In the genomic region with DNA sequence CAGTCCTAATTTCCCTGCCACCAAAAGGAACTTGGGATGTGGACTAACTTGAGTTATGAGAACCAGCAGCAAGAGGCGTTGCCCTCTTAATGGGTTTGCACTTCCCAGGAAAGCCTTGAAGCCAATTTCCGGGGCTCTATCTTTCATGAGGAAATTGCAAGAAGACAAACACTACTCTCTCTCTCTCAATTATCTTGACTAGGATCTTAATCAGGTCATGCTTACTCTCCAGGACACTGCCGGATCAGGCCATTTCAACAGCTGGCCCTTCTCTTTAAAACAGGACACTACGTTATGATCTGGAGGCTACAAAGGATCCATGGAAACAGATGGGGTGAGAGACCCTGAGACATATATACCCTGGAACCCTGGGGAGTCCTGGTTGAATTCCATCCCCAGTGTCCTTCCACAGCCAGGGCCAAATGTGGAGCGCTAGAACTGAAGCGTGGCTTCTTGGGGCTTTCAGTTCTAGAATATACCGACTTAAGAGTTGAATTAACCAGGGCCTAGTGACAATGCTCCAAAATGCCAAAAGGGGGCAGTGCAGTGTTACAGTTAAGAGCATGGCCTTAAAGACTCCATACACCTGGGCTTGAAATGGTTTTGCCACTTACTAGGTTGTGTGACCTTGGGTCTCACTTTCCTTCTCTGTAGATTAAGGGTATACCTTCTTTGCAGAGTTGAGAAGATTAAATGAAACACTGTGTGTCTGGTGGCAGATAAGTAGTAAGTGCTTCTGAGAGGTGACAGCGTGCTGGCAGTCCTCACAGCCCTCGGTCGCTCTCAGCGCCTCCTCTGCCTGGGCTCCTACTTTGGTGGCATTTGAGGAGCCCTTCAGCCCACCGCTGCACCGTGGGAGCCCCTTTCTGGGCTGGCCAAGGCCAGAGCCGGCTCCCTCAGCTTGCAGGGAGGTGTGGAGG, we compare ENCODE assay signal across 8 cellular contexts. TPM values are rescaled to one million over a fixed set of nuclear protein-coding genes. Genes with fewer than 3 reads are reported as not detected.
DNase-seq lines count a peak whose midpoint lies in the region; ATAC-seq and TF ChIP-seq lines count a peak whose summit lies in the region.

No MANE protein-coding gene starts in this region.

- H3K27ac ChIP-seq in HEK293 (ENCODE audit: extremely low read depth, low read depth, low read length): no peak overlapping the region

- H3K36me3 ChIP-seq in HEK293 (ENCODE audit: control insufficient read depth in 2 of 2, insufficient read depth in 1 of 2, low read length in 2 of 2): peaks cover 0 to 17% of the 10 kb centered on the region in 2 experiments; a peak in 2 of 3 replicates

- no peak overlapping the region for H3K4me3 ChIP-seq in HEK293 (ENCODE audit: low read depth, low read length)

- CTCF ChIA-PET in HEK293 (lab: Yijun Ruan, JAX): interaction anchor here (0.8 to 4.9 kb wide), 17 partner anchors 8 to 166 kb away, joined by 3 to 30 read pairs (median 7); no protein-coding TSS in a partner anchor

- TF ChIP-seq CTCF in HEK293 (tag by site-specific recombination; IDR thresholded peaks at IDR 0.05): 0 out of 2 replicates have a peak, but pooled peaks have one; percentile 14

- ATAC-seq in GM19467 (IDR thresholded peaks at IDR 0.05; ENCODE audit: unreplicated experiment): no peak

- POLR2A ChIA-PET in HEK293 (lab: Yijun Ruan, JAX): no interaction called here

- H3K9me3 ChIP-seq in HEK293 (ENCODE audit: control insufficient read depth, insufficient read depth, low read depth, low read length): no peaks in the 10 kb centered on the region

- peak; percentile 64 for DNase-seq in COLO829 (ENCODE audit: low spot score)
- DNase-seq in NCI-H345 (lab: John Stamatoyannopoulos, UW): peak; percentile 70
- peak; percentile 74 for DNase-seq in activated CD4-positive, alpha-beta T cell treated with anti-CD3 and anti-CD28 coated beads for 48 hours
- peak; percentile 57 for DNase-seq in ecto neural progenitor cell (ENCODE audit: low spot score)
- peak; percentile 89 to 90 for DNase-seq in lung microvascular endothelial cell (ENCODE audit: low read depth in 2 of 2)
- peak; percentile 30 to 60 for DNase-seq in stimulated activated CD8-positive, alpha-beta memory T cell treated with anti-CD3 and anti-CD28 coated beads, Interleukin-7, amount 100 ng/mL, for 4 hours (ENCODE audit: low read depth in 2 of 2)

- no peaks in the 10 kb centered on the region for H3K4me1 ChIP-seq in HEK293 (ENCODE audit: control insufficient read depth, insufficient read depth, low read length)

TF ChIP-seq in HEK293, 187 proteins besides CTCF, POLR2A, EP300 and RAD21:
- TF ChIP-seq ZNF292 (tag by site-specific recombination; IDR thresholded peaks at IDR 0.05; ENCODE audit: borderline replicate concordance, low read depth): no peak
- peak; percentile 64 for TF ChIP-seq ZNF654 (tag by site-specific recombination; IDR thresholded peaks at IDR 0.05; ENCODE audit: low read depth)
- TF ChIP-seq TRIM28 (IDR thresholded peaks at IDR 0.05; ENCODE audit: borderline replicate concordance, low read length): no peak
- TF ChIP-seq WT1 (tag by site-specific recombination; IDR thresholded peaks at IDR 0.05): no peak
- TF ChIP-seq ZNF777 (tag by site-specific recombination; IDR thresholded peaks at IDR 0.05; ENCODE audit: borderline replicate concordance): no peak
- no peak for TF ChIP-seq ZXDB (tag by site-specific recombination; IDR thresholded peaks at IDR 0.05)
- TF ChIP-seq ZBTB8A (tag by site-specific recombination; IDR thresholded peaks at IDR 0.05): 0 out of 2 replicates have a peak, but pooled peaks have one; percentile 26
- TF ChIP-seq ZNF843 (tag by site-specific recombination; IDR thresholded peaks at IDR 0.05): no peak
- TF ChIP-seq KLF8 (tag by site-specific recombination; IDR thresholded peaks at IDR 0.05): no peak
- TF ChIP-seq TCF7L2 (IDR thresholded peaks at IDR 0.05; ENCODE audit: borderline replicate concordance, low read depth, low read length): no peak
- TF ChIP-seq ZNF76 (tag by site-specific recombination; IDR thresholded peaks at IDR 0.05; ENCODE audit: borderline replicate concordance, low read depth): no peak
- no peak for TF ChIP-seq KLF7 (tag by site-specific recombination; IDR thresholded peaks at IDR 0.05; ENCODE audit: borderline replicate concordance)
- no peak for TF ChIP-seq ZNF311 (tag by site-specific recombination; IDR thresholded peaks at IDR 0.05; ENCODE audit: borderline replicate concordance)
- TF ChIP-seq ZNF791 (tag by site-specific recombination; IDR thresholded peaks at IDR 0.05): no peak
- TF ChIP-seq ZFP3 (tag by site-specific recombination; IDR thresholded peaks at IDR 0.05; ENCODE audit: low read depth): no peak
- TF ChIP-seq IKZF3 (tag by site-specific recombination; IDR thresholded peaks at IDR 0.05): no peak
TF ChIP-seq in HEK293: peak in this region for 2.

RNA-seq across cellular contexts. Expression of a gene that starts 21.1 kb away (rescaled TPM):
- 4.0 and 4.8 TPM in 2 replicates for total RNA-seq in lung microvascular endothelial cell

RNA-seq across cellular contexts. Expression of a gene that starts 21.3 kb away (rescaled TPM):
- total RNA-seq in lung microvascular endothelial cell: not detected in 2 replicates
